ENCODE assay signal across 25 cellular contexts in the genomic region with DNA sequence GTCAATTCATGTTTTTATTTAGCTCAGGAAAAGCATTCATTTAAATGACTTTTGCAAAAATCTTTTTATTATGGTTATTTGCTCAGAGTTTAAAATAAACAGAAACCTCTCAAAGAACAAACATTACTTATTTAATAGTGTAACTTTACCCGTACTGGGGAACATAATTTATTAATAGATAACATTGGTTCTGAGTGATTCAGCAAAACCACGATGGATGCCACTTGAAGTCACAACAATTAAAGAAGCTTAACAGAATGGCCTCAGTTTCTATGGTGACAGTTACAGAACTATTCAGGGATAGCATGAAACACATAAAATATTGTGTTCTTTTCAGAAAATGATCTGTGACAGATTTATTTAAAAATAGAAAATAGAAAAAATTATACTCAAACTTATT.
DNase-seq lines count a peak whose midpoint lies in the region.
"Had no signal": no experiment of that assay in that cellular context is flagged by ENCODE, and none has a peak within 500 bp of the region (broad histone marks: within the 10 kb centered on the region; RNA-seq: fewer than 3 reads in every experiment).

No MANE protein-coding gene starts in this region.

- DNase-seq in Caki2 (ENCODE audit: low read depth) (peak; percentile 60), H4 (ENCODE audit: low spot score) (peak; percentile 8), NCI-H69 (lab: John Stamatoyannopoulos, UW) (peak; percentile 35), kidney glomerular epithelial cell (lab: John Stamatoyannopoulos, UW) (peak; percentile 40), ecto neural progenitor cell (ENCODE audit: low spot score) (no peak), NCI-H2081 treated with DMSO at 0.1 percent for 48 hours (lab: John Stamatoyannopoulos, UW) (no peak), AG20443 (ENCODE audit: low spot score) (no peak)
- DNase-seq in stimulated activated CD4-positive, alpha-beta T cell treated with anti-CD3 and anti-CD28 coated beads, Interleukin-1b, Interleukin-23, amount 100 ng/mL, for 48 hours = no peak
- DNase-seq: activated CD4-positive, alpha-beta T cell treated with anti-CD3 and anti-CD28 coated beads, Interleukin-2, amount 50 U/mL, for 1 hour; activated CD4-positive, CD25-positive, alpha-beta regulatory T cell; activated gamma-delta T cell; activated naive CD8-positive, alpha-beta T cell treated with anti-CD3 and anti-CD28 coated beads for 36 hours; activated T-cell treated with anti-CD3 and anti-CD28 coated beads, Interleukin-2, amount 50 U/mL, for 24 hours; anterior cingulate cortex; Caco-2; GOT3; hypothalamus; KBM-7; mammary epithelial cell; NCI-H526 treated with DMSO at 0.1 percent for 48 hours; nephron progenitor cell; retina; stimulated activated CD4-positive, alpha-beta T cell treated with anti-CD3 and anti-CD28 coated beads, Interleukin-2, amount 100 ng/mL, for 24 hours; stimulated activated CD8-positive, alpha-beta memory T cell treated with anti-CD3 and anti-CD28 coated beads, Interleukin-4, amount 100 ng/mL, for 48 hours; testis had no signal

- in situ Hi-C loops in Caki2 (cut with HindIII; ENCODE audit: low pct_unique_long_range_greater_than_20kb, low sequenced_read_pairs) = no loop called here

Comparison
In these comparisons a context has a peak if more than half of its experiments do, and no peak if none do; other contexts are left out.
1. DNase-seq: peak in Caki2 (single experiment), H4 (single experiment), NCI-H69 (single experiment) and kidney glomerular epithelial cell (single experiment); none in ecto neural progenitor cell (single experiment), stimulated activated CD4-positive, alpha-beta T cell treated with anti-CD3 and anti-CD28 coated beads, Interleukin-1b, Interleukin-23, amount 100 ng/mL, for 48 hours (single experiment), NCI-H2081 treated with DMSO at 0.1 percent for 48 hours (single experiment) and AG20443 (single experiment).